ENCODE assay signal across 10 cellular contexts in the genomic region with DNA sequence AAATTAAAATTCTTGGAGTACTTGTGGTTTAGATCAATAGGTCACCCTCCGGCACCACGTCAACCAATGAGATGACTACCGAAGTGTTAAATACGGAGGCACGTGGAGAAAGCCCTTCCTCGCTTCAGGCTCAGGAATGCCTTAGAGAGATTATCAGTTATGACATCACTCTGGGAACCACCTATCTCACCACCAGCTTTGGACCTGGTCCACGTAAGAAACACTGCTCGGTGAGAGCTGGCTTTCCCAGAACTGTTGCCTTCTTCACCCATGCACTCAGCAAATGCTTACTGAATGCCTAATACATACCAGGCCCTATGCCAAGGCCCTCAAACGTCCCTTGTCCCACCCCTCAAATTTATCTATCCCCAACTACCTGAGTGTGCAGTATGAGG.
A peak's percentile ranks its signal among the peaks of the same experiment; 100 is the strongest.
DNase-seq lines count a peak whose midpoint lies in the region; TF ChIP-seq lines count a peak whose summit lies in the region.
"Had no signal": no experiment of that assay in that cellular context is flagged by ENCODE, and none has a peak within 500 bp of the region (broad histone marks: within the 10 kb centered on the region; RNA-seq: fewer than 3 reads in every experiment).

No MANE protein-coding gene starts in this region.

- no peaks in the 10 kb centered on the region for H3K9me3 ChIP-seq in ascending aorta
- H3K9me3 ChIP-seq in stomach = no peaks in the 10 kb centered on the region

- intact Hi-C loops in ascending aorta (cut with DNase I) (no loop called here), stomach (cut with DNase I; ENCODE audit: low total_unique reads) (no loop called here)

- H3K36me3 ChIP-seq in ascending aorta (peaks cover 0 to 4% of the 10 kb centered on the region in 2 donors), stomach (peaks cover 6 to 49% (median 29%) of the 10 kb centered on the region in 4 donors)

- TF ChIP-seq POLR2A in stomach (IDR thresholded peaks at IDR 0.05) = no peak

- no peak for TF ChIP-seq EP300 in stomach (IDR thresholded peaks at IDR 0.05)

- no peaks in the 10 kb centered on the region for H3K27me3 ChIP-seq in ascending aorta
- no peaks in the 10 kb centered on the region for H3K27me3 ChIP-seq in stomach

- H3K4me3 ChIP-seq in ascending aorta (no peak overlapping the region), stomach (no peak overlapping the region)

- peak overlapping the region; percentile 37 to 43 for H3K27ac ChIP-seq in ascending aorta
- peak overlapping the region; percentile 11 to 82 (median 78) for H3K27ac ChIP-seq in stomach

- WGBS in stomach, 5 donors = 41 to 58% (median 51%) methylated on average over 9 of the region's 9 CpGs

- H3K4me1 ChIP-seq in ascending aorta (peaks cover 10 to 42% of the 10 kb centered on the region in 2 donors), stomach (peaks cover 18 to 49% (median 36%) of the 10 kb centered on the region in 4 donors)

- DNase-seq in GM03348 (ENCODE audit: low spot score) (peak; percentile 68), ascending aorta (ENCODE audit: low spot score in 2 of 2) (peak in 1 of 2 donors; percentile 62), kidney glomerular epithelial cell (lab: John Stamatoyannopoulos, UW) (peak; percentile 20), stomach (no peak), NAMALWA (ENCODE audit: low spot score) (no peak), OCI-M2 (lab: John Stamatoyannopoulos, UW; ENCODE audit: unreplicated experiment) (no peak), medulla oblongata (ENCODE audit: extremely low spot score) (no peak), NCI-H510A treated with DMSO at 0.1 percent for 48 hours (lab: John Stamatoyannopoulos, UW) (no peak)
- DNase-seq: NCI-H146; stimulated activated CD4-positive, alpha-beta T cell treated with anti-CD3 and anti-CD28 coated beads, Interleukin-4, amount 100 ng/mL, for 24 hours had no signal

- TF ChIP-seq CTCF in ascending aorta (IDR thresholded peaks at IDR 0.05) (no peak), stomach (IDR thresholded peaks at IDR 0.05) (no peak)

Comparison
In these comparisons a context has a peak if more than half of its experiments do, and no peak if none do; other contexts are left out.
1. DNase-seq: peak in GM03348 (single experiment) and kidney glomerular epithelial cell (single experiment); none in stomach (single experiment), NAMALWA (single experiment), OCI-M2 (single experiment), medulla oblongata (single experiment) and NCI-H510A treated with DMSO at 0.1 percent for 48 hours (single experiment).